Comparison of ENCODE assay signal across 8 cellular contexts in the genomic region with DNA sequence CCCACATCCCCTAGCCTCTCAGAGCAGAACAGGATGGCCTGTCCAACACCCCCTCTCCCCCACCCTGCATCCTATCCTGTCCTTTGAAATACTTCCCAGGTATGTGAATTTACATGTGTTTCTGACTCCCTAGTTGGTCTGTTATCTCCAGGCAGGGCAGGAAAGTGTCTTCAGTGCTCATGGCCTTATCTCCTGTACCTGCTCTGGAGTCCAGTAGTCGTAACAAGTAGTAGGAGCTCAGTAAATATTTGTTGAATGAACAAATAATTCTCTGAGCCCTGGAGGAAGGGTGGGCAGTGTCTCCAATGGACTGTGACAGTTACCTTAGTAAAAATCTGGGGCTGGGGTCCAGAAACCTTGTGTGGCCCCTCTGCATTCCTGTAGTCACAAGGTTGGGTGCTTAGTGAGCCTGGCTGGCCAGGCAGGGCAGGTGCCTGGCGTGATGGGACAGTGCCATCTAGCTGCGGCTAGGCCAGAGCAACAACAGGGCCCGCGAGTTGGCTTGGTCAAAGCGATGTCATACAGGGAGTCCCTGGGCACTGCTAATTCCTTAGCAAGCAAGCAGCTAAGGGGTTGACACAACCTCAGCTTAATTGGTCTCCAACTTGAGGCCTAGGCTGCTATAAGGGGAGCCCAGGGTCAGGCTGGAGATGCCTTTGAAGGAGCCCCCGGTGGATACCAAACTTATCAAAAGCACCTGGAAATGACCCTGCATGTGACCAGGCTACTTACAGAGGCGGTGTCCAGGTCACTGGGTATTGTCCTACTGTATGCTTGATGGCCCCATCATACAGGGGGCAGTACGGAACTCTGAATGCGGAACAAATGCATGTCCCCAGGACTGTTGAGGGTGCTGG.
DNase-seq lines count a peak whose midpoint lies in the region; ATAC-seq lines count a peak whose summit lies in the region.

No MANE protein-coding gene starts in this region.

- WGBS in mesenchymal stem cell, result 50% methylated on average over 10 of the region's 10 CpGs

- peaks cover 2% of the 10 kb centered on the region for H3K4me1 Mint-ChIP-seq in activated CD4-positive, alpha-beta T cell treated with anti-CD3 and anti-CD28 coated beads, Interleukin-2, amount 10 ng/mL, durations not matched to agents 24 days and 14 days

- H3K9ac ChIP-seq in mesenchymal stem cell (ENCODE audit: low read length), result no peak overlapping the region

- H3K9me3 ChIP-seq in effector memory CD4-positive, alpha-beta T cell (ENCODE audit: control insufficient read depth, low read length), result no peaks in the 10 kb centered on the region
- no peaks in the 10 kb centered on the region for H3K9me3 ChIP-seq in mesenchymal stem cell (ENCODE audit: control insufficient read depth, low read length)

- no peaks in the 10 kb centered on the region for H3K4me1 ChIP-seq in effector memory CD4-positive, alpha-beta T cell (ENCODE audit: control insufficient read depth, insufficient read depth, low read length, poor library complexity, severe bottlenecking)
- peaks cover under 1% of the 10 kb centered on the region for H3K4me1 ChIP-seq in mesenchymal stem cell (ENCODE audit: control insufficient read depth, insufficient read depth, low read depth, low read length)

- H3K14ac ChIP-seq in mesenchymal stem cell (ENCODE audit: low read length in 2 of 2), result no peak overlapping the region

- H3K23ac ChIP-seq in mesenchymal stem cell (ENCODE audit: low read length in 2 of 2), result no peak overlapping the region

- H3K27ac Mint-ChIP-seq in activated CD4-positive, alpha-beta T cell treated with anti-CD3 and anti-CD28 coated beads, Interleukin-2, amount 10 ng/mL, durations not matched to agents 24 days and 14 days, result no peak overlapping the region

- no peak overlapping the region for H3K4me3 Mint-ChIP-seq in activated CD4-positive, alpha-beta T cell treated with anti-CD3 and anti-CD28 coated beads, Interleukin-2, amount 10 ng/mL, durations not matched to agents 24 days and 14 days

- H3K18ac ChIP-seq in mesenchymal stem cell (ENCODE audit: low read depth in 1 of 2, low read length in 2 of 2), result no peak overlapping the region

- no peaks in the 10 kb centered on the region for H3K36me3 ChIP-seq in effector memory CD4-positive, alpha-beta T cell (ENCODE audit: control insufficient read depth, insufficient read depth, low read length)
- H3K36me3 ChIP-seq in mesenchymal stem cell (ENCODE audit: control insufficient read depth in 1 of 2, insufficient read depth in 2 of 2, low read depth in 1 of 2, low read length in 2 of 2), result peaks cover 0 to 2% of the 10 kb centered on the region in 2 experiments

- intact Hi-C loops in activated CD4-positive, alpha-beta T cell treated with anti-CD3 and anti-CD28 coated beads, Interleukin-2, amount 10 ng/mL, durations not matched to agents 24 days and 14 days (cut with micrococcal nuclease), result loop anchor here (1.0 to 10.0 kb wide), 4 partner anchors 88 to 409 kb away; partner anchors contain the start of genes CAPZA1, CTTNBP2NL and ST7L

- no peak overlapping the region for H2BK5ac ChIP-seq in mesenchymal stem cell (ENCODE audit: low read depth, low read length, poor library complexity, severe bottlenecking)

- ATAC-seq in HG02885 (IDR thresholded peaks at IDR 0.05; ENCODE audit: poor library complexity, unreplicated experiment), result peak; percentile 84

- peak overlapping the region in 1 of 2 experiments; percentile 18 for H2BK12ac ChIP-seq in mesenchymal stem cell (ENCODE audit: low read length in 2 of 2)

- no peak overlapping the region for H2BK15ac ChIP-seq in mesenchymal stem cell (ENCODE audit: low read depth, poor library complexity, severe bottlenecking)

- no peaks in the 10 kb centered on the region for H3K27me3 ChIP-seq in effector memory CD4-positive, alpha-beta T cell (replicated peaks; ENCODE audit: control insufficient read depth, insufficient read depth, low read length, poor library complexity, severe bottlenecking)
- peaks cover 5 to 15% of the 10 kb centered on the region in 2 experiments for H3K27me3 ChIP-seq in mesenchymal stem cell (ENCODE audit: control insufficient read depth in 1 of 2, insufficient read depth in 1 of 2, low read length in 2 of 2)

- no peaks in the 10 kb centered on the region for H3K79me1 ChIP-seq in mesenchymal stem cell (replicated peaks; ENCODE audit: low read length, poor library complexity, severe bottlenecking)

- no peak overlapping the region for H4K8ac ChIP-seq in mesenchymal stem cell (ENCODE audit: low read length)

- H3K36me3 Mint-ChIP-seq in activated CD4-positive, alpha-beta T cell treated with anti-CD3 and anti-CD28 coated beads, Interleukin-2, amount 10 ng/mL, durations not matched to agents 24 days and 14 days (ENCODE audit: low read depth), result no peaks in the 10 kb centered on the region

- H3K4me2 ChIP-seq in mesenchymal stem cell (ENCODE audit: low read length, poor library complexity, severe bottlenecking), result no peak overlapping the region

- H2AK5ac ChIP-seq in mesenchymal stem cell (ENCODE audit: low read length, severe bottlenecking), result no peak overlapping the region

- no peak overlapping the region for H4K91ac ChIP-seq in mesenchymal stem cell (ENCODE audit: low read length)

- H3K27me3 Mint-ChIP-seq in activated CD4-positive, alpha-beta T cell treated with anti-CD3 and anti-CD28 coated beads, Interleukin-2, amount 10 ng/mL, durations not matched to agents 24 days and 14 days, result peaks cover 11% of the 10 kb centered on the region

- H2BK120ac ChIP-seq in mesenchymal stem cell (ENCODE audit: low read depth, low read length), result no peak overlapping the region

- no peak overlapping the region for H3K27ac ChIP-seq in effector memory CD4-positive, alpha-beta T cell (ENCODE audit: insufficient read depth, low read length, poor library complexity, severe bottlenecking)
- no peak overlapping the region for H3K27ac ChIP-seq in mesenchymal stem cell (ENCODE audit: low read length, poor library complexity, severe bottlenecking)

- H2AFZ ChIP-seq in mesenchymal stem cell (ENCODE audit: low read depth, low read length), result no peak overlapping the region

- H3K9me3 Mint-ChIP-seq in activated CD4-positive, alpha-beta T cell treated with anti-CD3 and anti-CD28 coated beads, Interleukin-2, amount 10 ng/mL, durations not matched to agents 24 days and 14 days, result no peaks in the 10 kb centered on the region

- H3K4me3 ChIP-seq in effector memory CD4-positive, alpha-beta T cell (ENCODE audit: insufficient read depth, low read depth, low read length, poor library complexity, severe bottlenecking), result no peak overlapping the region
- H3K4me3 ChIP-seq in mesenchymal stem cell (ENCODE audit: insufficient read depth in 1 of 2, low read depth in 1 of 2, low read length in 2 of 2), result no peak overlapping the region

- DNase-seq in NCI-H1417 (lab: John Stamatoyannopoulos, UW) (peak; percentile 19 to 69 (median 55)), NCI-H1417 treated with DMSO at 0.1 percent for 48 hours (lab: John Stamatoyannopoulos, UW) (no peak), NCI-H345 treated with DMSO at 0.1 percent for 48 hours (lab: John Stamatoyannopoulos, UW; ENCODE audit: unreplicated experiment) (peak; percentile 30), mesenchymal stem cell (peak; percentile 71)
- DNase-seq in activated CD4-positive, alpha-beta T cell treated with anti-CD3 and anti-CD28 coated beads, Interleukin-2, amount 10 ng/mL, durations not matched to agents 24 days and 14 days, result peak; percentile 86
- peak in 2 of 3 donors; percentile 5 to 9 for DNase-seq in effector memory CD4-positive, alpha-beta T cell
- DNase-seq in stimulated activated CD8-positive, alpha-beta memory T cell treated with anti-CD3 and anti-CD28 coated beads, Interleukin-4, amount 100 ng/mL, for 48 hours, result peak; percentile 68

- no peak overlapping the region for H3K4ac ChIP-seq in mesenchymal stem cell (ENCODE audit: low read depth in 1 of 2, low read length in 2 of 2)
